In the genomic region with DNA sequence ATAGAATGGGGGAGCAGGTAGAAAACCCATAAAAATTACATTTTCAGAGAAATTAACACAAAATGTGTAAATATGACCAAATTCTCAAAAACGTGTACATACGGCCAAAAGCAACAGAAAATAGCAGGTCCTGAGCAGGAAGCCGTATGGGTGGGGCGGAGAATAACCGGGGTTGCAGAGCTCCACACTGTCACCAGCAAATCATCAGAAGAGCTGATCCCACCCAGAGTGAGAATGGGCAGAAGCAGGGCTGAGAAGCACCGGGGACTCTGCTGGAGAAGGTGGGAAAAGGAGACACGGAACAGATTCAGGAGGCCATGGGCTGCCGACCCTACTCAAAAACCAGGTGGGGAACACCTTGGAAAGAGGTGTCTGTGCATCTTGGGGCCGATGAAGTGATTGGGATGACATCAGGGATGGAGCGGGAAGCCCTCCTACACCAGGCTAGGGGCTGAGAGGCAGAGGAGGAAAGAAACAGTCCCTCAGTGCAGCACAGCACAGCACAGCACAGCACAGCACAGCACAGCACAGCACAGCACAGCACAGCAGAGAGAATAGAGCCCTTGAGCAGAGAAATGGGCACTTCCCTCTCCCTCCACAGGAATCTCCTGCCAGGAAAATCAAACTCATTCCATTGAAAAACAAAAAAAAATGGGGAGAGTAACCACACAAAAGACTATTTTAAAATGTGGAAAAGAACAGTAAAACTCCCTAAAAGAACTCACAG, we compare ENCODE assay signal across 12 cellular contexts. TPM values are rescaled to one million over a fixed set of nuclear protein-coding genes. Genes with fewer than 3 reads are reported as not detected.
A peak's percentile ranks its signal among the peaks of the same experiment; 100 is the strongest.
DNase-seq lines count a peak whose midpoint lies in the region; ATAC-seq and TF ChIP-seq lines count a peak whose summit lies in the region.
"Had no signal": no experiment of that assay in that cellular context is flagged by ENCODE, and none has a peak within 500 bp of the region (broad histone marks: within the 10 kb centered on the region; RNA-seq: fewer than 3 reads in every experiment).

No MANE protein-coding gene starts in this region.

- no peaks in the 10 kb centered on the region for H3K9me3 ChIP-seq in SU-DHL-6 (ENCODE audit: insufficient read depth, low read length)
- no peaks in the 10 kb centered on the region for H3K9me3 ChIP-seq in T-helper 17 cell (ENCODE audit: control insufficient read depth, low read length, poor library complexity, severe bottlenecking)
- H3K9me3 ChIP-seq: testis had no signal

- no peaks in the 10 kb centered on the region for H3K9me2 ChIP-seq in SU-DHL-6 (replicated peaks; ENCODE audit: insufficient read depth, low read length)

- peaks cover 95% of the 10 kb centered on the region for H3K79me2 ChIP-seq in SU-DHL-6 (ENCODE audit: insufficient read depth, low read length)

- H2AFZ ChIP-seq in SU-DHL-6 (ENCODE audit: low read depth, low read length, severe bottlenecking) = no peak overlapping the region

- no peaks in the 10 kb centered on the region for H3K27me3 ChIP-seq in SU-DHL-6 (ENCODE audit: low read length)
- H3K27me3 ChIP-seq: testis had no signal

- no peak overlapping the region for H3K27ac Mint-ChIP-seq in naive B cell
- H3K27ac Mint-ChIP-seq in T-helper 17 cell = no peak overlapping the region

- H3K27me3 Mint-ChIP-seq in naive B cell = no peaks in the 10 kb centered on the region
- no peaks in the 10 kb centered on the region for H3K27me3 Mint-ChIP-seq in T-helper 17 cell

- no peaks in the 10 kb centered on the region for H4K20me1 ChIP-seq in SU-DHL-6 (ENCODE audit: low read depth, low read length)

- H3K4me3 Mint-ChIP-seq in naive B cell (no peak overlapping the region), T-helper 17 cell (no peak overlapping the region)
- H3K4me3 Mint-ChIP-seq: activated T-cell treated with anti-CD3 and anti-CD28 coated beads, Interleukin-2, amount 50 U/mL, for 4 hours had no signal

- H3K36me3 ChIP-seq in SU-DHL-6 (ENCODE audit: low read length) = peaks cover 39% of the 10 kb centered on the region

- ATAC-seq in HG02571 (IDR thresholded peaks at IDR 0.05; ENCODE audit: unreplicated experiment) (peak; percentile 66), naive B cell (ENCODE audit: low read depth in 2 of 2) (peak; percentile 60 to 66), T-helper 17 cell (no peak), HG02938 (IDR thresholded peaks at IDR 0.05; ENCODE audit: unreplicated experiment) (no peak)

- peaks cover 24 to 37% of the 10 kb centered on the region in 2 donors for H3K36me3 Mint-ChIP-seq in naive B cell
- H3K36me3 Mint-ChIP-seq in T-helper 17 cell (ENCODE audit: low read depth) = peaks cover 3% of the 10 kb centered on the region

- TF ChIP-seq CTCF in GM12875 (IDR thresholded peaks at IDR 0.05; ENCODE audit: borderline replicate concordance, insufficient read depth, low read depth, low read length) (no peak), SU-DHL-6 (IDR thresholded peaks at IDR 0.05; ENCODE audit: insufficient read depth, low read length, poor library complexity, severe bottlenecking) (no peak)

- H3K4me3 ChIP-seq in GM12875 (ENCODE audit: low read depth, low read length) (peak overlapping the region; percentile 18), SU-DHL-6 (ENCODE audit: insufficient read depth, low read length, poor library complexity, severe bottlenecking) (peak overlapping the region; percentile 60)
- H3K4me3 ChIP-seq: testis had no signal

- H3K4me1 Mint-ChIP-seq in naive B cell (peaks cover 28 to 49% (median 36%) of the 10 kb centered on the region in 3 donors), T-helper 17 cell (peaks cover 24% of the 10 kb centered on the region)

- H3K27ac ChIP-seq in SU-DHL-6 (ENCODE audit: low read depth, low read length) = peak overlapping the region; percentile 96

- peaks cover 0 to 8% (median 2%) of the 10 kb centered on the region in 7 donors for H3K9me3 Mint-ChIP-seq in naive B cell

- DNase-seq in naive B cell (no peak), hepatic stellate cell (ENCODE audit: low spot score) (no peak), T-helper 17 cell (no peak), COLO668 (lab: John Stamatoyannopoulos, UW; ENCODE audit: unreplicated experiment) (no peak)
- DNase-seq: activated T-cell treated with anti-CD3 and anti-CD28 coated beads, Interleukin-2, amount 50 U/mL, for 4 hours; testis had no signal

- H3K9ac ChIP-seq in SU-DHL-6 (ENCODE audit: low read length) = peak overlapping the region; percentile 71

- peak overlapping the region; percentile 73 for H3K4me2 ChIP-seq in SU-DHL-6 (ENCODE audit: low read depth, low read length, poor library complexity, severe bottlenecking)

- H3F3A ChIP-seq in SU-DHL-6 (ENCODE audit: insufficient read depth) = peaks cover 46% of the 10 kb centered on the region

RNA-seq across cellular contexts. Expression of a gene that starts 22.3 kb away (rescaled TPM):
- polyA plus RNA-seq in naive B cell (ENCODE audit: low read depth in 6 of 6) = 100 to 1,000 TPM; 141 to 257 (median 207) TPM
- total RNA-seq in T-helper 17 cell = 10 to 100 TPM; 17.3 to 18.4 TPM

RNA-seq across cellular contexts. Expression of a gene that starts 47.4 kb away (rescaled TPM):
- polyA plus RNA-seq in naive B cell (ENCODE audit: low read depth in 6 of 6) = not detected
- total RNA-seq in T-helper 17 cell = not detected
- total RNA-seq: activated T-cell treated with anti-CD3 and anti-CD28 coated beads, Interleukin-2, amount 50 U/mL, for 4 hours; NCI-H460; pulmonary artery endothelial cell had no signal

Comparison
In these comparisons a context has a peak if more than half of its experiments do, and no peak if none do; other contexts are left out.
1. ATAC-seq: peak in HG02571 (single experiment) and naive B cell (2 of 2); none in T-helper 17 cell (single experiment) and HG02938 (single experiment).